14 cellular contexts compared by ENCODE assay signal in genomic region chr18:69787825-69788547, GRCh38.
A peak's percentile ranks its signal among the peaks of the same experiment; 100 is the strongest.
DNase-seq lines count a peak whose midpoint lies in the region; ATAC-seq, FAIRE-seq and TF ChIP-seq lines count a peak whose summit lies in the region.
"Had no signal": no experiment of that assay in that cellular context is flagged by ENCODE, and none has a peak within 500 bp of the region (broad histone marks: within the 10 kb centered on the region; RNA-seq: fewer than 3 reads in every experiment).

No MANE protein-coding gene starts in this region.

- H3K79me2 ChIP-seq in endothelial cell of umbilical vein (ENCODE audit: control insufficient read depth, insufficient read depth, low read length) = no peaks in the 10 kb centered on the region

- ATAC-seq in GM21529 (IDR thresholded peaks at IDR 0.05; ENCODE audit: unreplicated experiment) = no peak
- ATAC-seq: left lobe of liver; stimulated activated memory B cell treated with anti-CD40 and anti-IgM and Interleukin-4, amounts not matched to agents 10 μg/mL and 1 μg/mL and 100 μg/mL, for 72 hours had no signal

- BruUV-seq in endothelial cell of umbilical vein (replicated peaks; lab: Mats Ljungman, UMichigan) = no TSS peak

- CTCF ChIA-PET in endothelial cell of umbilical vein (lab: Charles Lee) = no interaction called here

- intact Hi-C loops in endothelial cell of umbilical vein (cut with micrococcal nuclease) (no loop called here), ascending aorta (cut with DNase I) (no loop called here)

- dilution Hi-C loops in endothelial cell of umbilical vein (cut with MboI; ENCODE audit: extremely low pct_ligation_motif_present, low sequenced_read_pairs) = no loop called here

- H4K20me1 ChIP-seq in endothelial cell of umbilical vein (replicated peaks; ENCODE audit: control insufficient read depth, extremely low read depth, insufficient read depth, low read length) = no peaks in the 10 kb centered on the region

- DNase-seq in EL (peak; percentile 44), NB4 (ENCODE audit: low read depth) (peak; percentile 29), endothelial cell of umbilical vein (ENCODE audit: low read depth, low spot score) (peak; percentile 70), pulmonary artery endothelial cell (ENCODE audit: low read depth, low spot score) (peak; percentile 0), HK-2 (ENCODE audit: unreplicated experiment) (no peak), ascending aorta (ENCODE audit: low spot score in 2 of 2) (no peak)
- DNase-seq: activated CD4-positive, alpha-beta T cell treated with anti-CD3 and anti-CD28 coated beads, Interleukin-2, amount 50 U/mL, for 48 hours; activated effector memory CD4-positive, alpha-beta T cell treated with Interleukin-2 at 50 U/mL for 16 hours; cerebellar nuclear complex; NCI-H1105 treated with DMSO at 0.1 percent for 48 hours; NK-92 treated with Interleukin-12 subunit alpha and Interleukin-12 subunit beta, amount 100 ng/mL, for 24 hours had no signal

- H3K9me1 ChIP-seq in endothelial cell of umbilical vein (replicated peaks; ENCODE audit: control insufficient read depth, extremely low read depth, insufficient read depth, low read length) = no peaks in the 10 kb centered on the region

- POLR2A ChIA-PET in endothelial cell of umbilical vein (lab: Charles Lee) = no interaction called here

- H3K9me3 ChIP-seq in endothelial cell of umbilical vein (replicated peaks; ENCODE audit: control insufficient read depth, insufficient read depth, low read length) = no peaks in the 10 kb centered on the region
- H3K9me3 ChIP-seq in ascending aorta = no peaks in the 10 kb centered on the region

- no peaks in the 10 kb centered on the region for H3K36me3 ChIP-seq in endothelial cell of umbilical vein (ENCODE audit: control insufficient read depth in 2 of 2, extremely low read depth in 1 of 2, insufficient read depth in 2 of 2, low read length in 2 of 2)
- H3K36me3 ChIP-seq in ascending aorta = no peaks in the 10 kb centered on the region

- H3K4me2 ChIP-seq in endothelial cell of umbilical vein (ENCODE audit: insufficient read depth, low read length) = peak overlapping the region; percentile 62

- H3K27ac ChIP-seq in endothelial cell of umbilical vein (ENCODE audit: insufficient read depth, low read depth, low read length) = peak overlapping the region; percentile 28
- H3K27ac ChIP-seq in ascending aorta = no peak overlapping the region

- H3K4me1 ChIP-seq in endothelial cell of umbilical vein (ENCODE audit: control insufficient read depth, extremely low read depth, insufficient read depth, low read length) (peaks cover 12% of the 10 kb centered on the region), ascending aorta (no peaks in the 10 kb centered on the region)

- no peak overlapping the region for H3K9ac ChIP-seq in endothelial cell of umbilical vein (replicated peaks; ENCODE audit: extremely low read depth, insufficient read depth, low read length)

- TF ChIP-seq POLR2A in NB4 (IDR thresholded peaks at IDR 0.05; ENCODE audit: extremely low read depth, insufficient read length) (no peak), endothelial cell of umbilical vein (IDR thresholded peaks at IDR 0.05; ENCODE audit: low read depth, low read length) (no peak)

- no peaks in the 10 kb centered on the region for H3K27me3 ChIP-seq in endothelial cell of umbilical vein (ENCODE audit: control insufficient read depth in 2 of 2, insufficient read depth in 2 of 2, low read length in 2 of 2)
- H3K27me3 ChIP-seq in ascending aorta = no peaks in the 10 kb centered on the region

- FAIRE-seq in endothelial cell of umbilical vein (lab: Jason Lieb, UNC) = peak; percentile 53

- TF ChIP-seq CTCF in NB4 (IDR thresholded peaks at IDR 0.05; ENCODE audit: low read depth, low read length) (no peak), endothelial cell of umbilical vein (IDR thresholded peaks at IDR 0.05; ENCODE audit: extremely low read depth in 1 of 2, insufficient read depth in 1 of 2, low read depth in 1 of 2, low read length in 2 of 2) (no peak), ascending aorta (IDR thresholded peaks at IDR 0.05) (no peak)

- no peak overlapping the region for H3K4me3 ChIP-seq in NB4 (ENCODE audit: low read depth, low read length)
- no peak overlapping the region for H3K4me3 ChIP-seq in endothelial cell of umbilical vein (replicated peaks in 1 of 3; ENCODE audit: insufficient read depth in 1 of 3, low read depth in 1 of 3, low read length in 3 of 3)
- no peak overlapping the region for H3K4me3 ChIP-seq in ascending aorta

- H2AFZ ChIP-seq in endothelial cell of umbilical vein (ENCODE audit: low read depth, low read length) = peak overlapping the region; percentile 65

TF ChIP-seq in endothelial cell of umbilical vein, 7 proteins besides CTCF, POLR2A, EP300 and RAD21:
- TF ChIP-seq MYC (IDR thresholded peaks at IDR 0.05; ENCODE audit: low read depth, low read length) (no peak), MAX (IDR thresholded peaks at IDR 0.05; ENCODE audit: insufficient read depth, insufficient read length) (no peak), FOS (IDR thresholded peaks at IDR 0.05; ENCODE audit: borderline replicate concordance, insufficient read depth, low read length) (peak; percentile 72), JUN (IDR thresholded peaks at IDR 0.05; ENCODE audit: borderline replicate concordance, insufficient read depth, insufficient read length, low read depth) (peak; percentile 43), GATA2 (IDR thresholded peaks at IDR 0.05; ENCODE audit: insufficient read depth, insufficient read length, low read depth, low read length) (peak; percentile 41), POLR2AphosphoS5 (IDR thresholded peaks at IDR 0.05; ENCODE audit: insufficient read depth, low read depth, low read length) (no peak), EZH2 (IDR thresholded peaks at IDR 0.05; ENCODE audit: borderline replicate concordance, low read depth, low read length, severe bottlenecking) (no peak)

Comparison
In these comparisons a context has a peak if more than half of its experiments do, and no peak if none do; other contexts are left out.
1. DNase-seq: peak in EL (single experiment), NB4 (single experiment), endothelial cell of umbilical vein (single experiment) and pulmonary artery endothelial cell (single experiment); none in HK-2 (single experiment) and ascending aorta (0 of 2).